8 cellular contexts compared by ENCODE assay signal in genomic region chr22:40463017-40463631, GRCh38.
DNase-seq lines count a peak whose midpoint lies in the region; TF ChIP-seq lines count a peak whose summit lies in the region.

No MANE protein-coding gene starts in this region.

- H3K4me3 ChIP-seq in mesendoderm (ENCODE audit: low read length) (no peak overlapping the region), urinary bladder (ENCODE audit: low read depth, low read length) (peak overlapping the region; percentile 10)

- H2AK5ac ChIP-seq in mesendoderm (ENCODE audit: low read length), result no peak overlapping the region

- peak overlapping the region; percentile 83 for H3K23ac ChIP-seq in mesendoderm (ENCODE audit: low read length)

- H3K27ac ChIP-seq in mesendoderm (ENCODE audit: low read depth, low read length) (no peak overlapping the region), urinary bladder (ENCODE audit: low read depth) (no peak overlapping the region)

- H3K56ac ChIP-seq in mesendoderm (ENCODE audit: low read length), result no peak overlapping the region

- no peaks in the 10 kb centered on the region for H3K27me3 Mint-ChIP-seq in IgD-negative memory B cell

- peak overlapping the region; percentile 12 for H3K9ac ChIP-seq in mesendoderm (ENCODE audit: low read length)

- H4K5ac ChIP-seq in mesendoderm (ENCODE audit: low read length), result no peak overlapping the region

- no peaks in the 10 kb centered on the region for H3K27me3 ChIP-seq in mesendoderm (ENCODE audit: insufficient read depth, low read length, poor library complexity)

- H3K79me2 ChIP-seq in mesendoderm (ENCODE audit: control insufficient read depth, insufficient read depth, low read length), result no peaks in the 10 kb centered on the region

- H3K4me1 ChIP-seq in mesendoderm (ENCODE audit: control insufficient read depth, low read depth, low read length), result peaks cover 3% of the 10 kb centered on the region
- H3K4me1 ChIP-seq in urinary bladder (ENCODE audit: insufficient read depth), result peaks cover 1% of the 10 kb centered on the region

- no peak overlapping the region for H2BK5ac ChIP-seq in mesendoderm (ENCODE audit: low read length)

- TF ChIP-seq POLR2A in GM10847 (IDR thresholded peaks at IDR 0.05; ENCODE audit: extremely low read depth, insufficient read length), result peak; percentile 18

- H3K4ac ChIP-seq in mesendoderm (ENCODE audit: low read depth, low read length), result no peak overlapping the region

- H3K79me1 ChIP-seq in mesendoderm (ENCODE audit: low read length), result no peaks in the 10 kb centered on the region

- H3K27ac Mint-ChIP-seq in IgD-negative memory B cell, result peak overlapping the region; percentile 85 to 97 (median 93)

- DNase-seq in activated CD8-positive, alpha-beta memory T cell treated with anti-CD3 and anti-CD28 coated beads, Interleukin-2, amount 50 U/mL, for 1 hour (ENCODE audit: extremely low read depth), result peak; percentile 3
- no peak for DNase-seq in mesendoderm
- no peak for DNase-seq in 8988T
- no peak for DNase-seq in NCI-H1417 treated with DMSO at 0.1 percent for 48 hours (lab: John Stamatoyannopoulos, UW)
- no peak for DNase-seq in dermis blood vessel endothelial cell

- H2BK120ac ChIP-seq in mesendoderm (ENCODE audit: low read depth, low read length), result no peak overlapping the region

- H3K4me1 Mint-ChIP-seq in IgD-negative memory B cell, result peaks cover 35 to 44% (median 43%) of the 10 kb centered on the region in 3 donors

- H3K9me3 Mint-ChIP-seq in IgD-negative memory B cell, result no peaks in the 10 kb centered on the region

- H3K4me3 Mint-ChIP-seq in IgD-negative memory B cell, result peak overlapping the region; percentile 95 to 99 (median 98)

- H2BK15ac ChIP-seq in mesendoderm (replicated peaks; ENCODE audit: low read depth), result no peak overlapping the region

- H3K36me3 Mint-ChIP-seq in IgD-negative memory B cell, result peaks cover 3% of the 10 kb centered on the region

- no peak overlapping the region for H3K18ac ChIP-seq in mesendoderm (ENCODE audit: low read length)

- 100% methylated on average over 1 of the region's 13 CpGs for WGBS in mesendoderm (ENCODE audit: extremely low coverage, insufficient coverage, low lambda C conversion rate)
- 81% methylated on average over 13 of the region's 13 CpGs for WGBS in urinary bladder

- H3K36me3 ChIP-seq in mesendoderm (ENCODE audit: control insufficient read depth, insufficient read depth, low read length) (no peaks in the 10 kb centered on the region), urinary bladder (ENCODE audit: insufficient read depth) (peaks cover 3% of the 10 kb centered on the region)

- H4K8ac ChIP-seq in mesendoderm (ENCODE audit: low read depth, low read length), result no peak overlapping the region

- H3K4me2 ChIP-seq in mesendoderm (ENCODE audit: low read length), result no peak overlapping the region
